In the genomic region with DNA sequence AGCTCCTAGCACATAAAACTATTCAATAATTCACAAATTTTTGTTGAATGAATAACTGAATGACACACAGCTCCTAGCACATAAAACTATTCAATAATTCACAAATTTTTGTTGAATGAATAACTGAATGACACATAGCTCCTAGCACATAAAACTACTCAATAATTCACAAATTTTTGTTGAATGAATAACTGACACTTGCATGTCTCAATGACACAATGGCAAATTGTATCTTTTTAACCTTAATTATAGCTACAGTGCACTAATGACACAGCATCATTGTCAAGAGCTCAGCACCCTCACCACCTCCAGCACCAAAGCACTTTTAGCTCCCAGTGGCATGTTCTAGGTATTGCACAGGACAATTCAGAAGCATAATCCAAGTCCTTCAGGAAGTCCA, we compare ENCODE assay signal across 16 cellular contexts.
DNase-seq lines count a peak whose midpoint lies in the region; ATAC-seq and TF ChIP-seq lines count a peak whose summit lies in the region.
"Had no signal": no experiment of that assay in that cellular context is flagged by ENCODE, and none has a peak within 500 bp of the region (broad histone marks: within the 10 kb centered on the region; RNA-seq: fewer than 3 reads in every experiment).

No MANE protein-coding gene starts in this region.

- DNase-seq in left ventricle myocardium inferior (no peak), left cardiac atrium (no peak), RWPE1 (ENCODE audit: low spot score) (peak; percentile 57), fibroblast of pulmonary artery (ENCODE audit: low read depth) (no peak), GM20000 (ENCODE audit: low spot score) (no peak), transverse colon (no peak)
- DNase-seq: activated CD4-positive, alpha-beta T cell treated with anti-CD3 and anti-CD28 coated beads, Interleukin-2, amount 50 U/mL, for 48 hours; activated gamma-delta T cell; GDM1; NCI-H146; NCI-H774; small intestine; upper lobe of right lung had no signal

- H3K27ac ChIP-seq in left ventricle myocardium inferior (replicated peaks): no peak overlapping the region
- H3K27ac ChIP-seq in RWPE1: no peak overlapping the region
- no peak overlapping the region for H3K27ac ChIP-seq in transverse colon
- H3K27ac ChIP-seq: upper lobe of right lung had no signal

- POLR2A ChIA-PET in RWPE1 (lab: Yijun Ruan, JAX; ENCODE audit: low non-redundant PET): no interaction called here

- in situ Hi-C loops in transverse colon (cut with MboI; ENCODE audit: low pct_ligation_motif_present in 1 of 4, low pct_unique_long_range_greater_than_20kb in 1 of 4, low sequenced_read_pairs in 3 of 4): no loop called here

- ATAC-seq in left cardiac atrium: no peak
- no peak for ATAC-seq in GM21717 (IDR thresholded peaks at IDR 0.05; ENCODE audit: unreplicated experiment)
- ATAC-seq in HG03565 (IDR thresholded peaks at IDR 0.05; ENCODE audit: unreplicated experiment): no peak
- ATAC-seq: natural killer cell treated with Interleukin-12 subunit alpha and Interleukin-12 subunit beta and Interleukin-15 and Interleukin-18, amount 100 ng/mL, for 72 hours; upper lobe of right lung had no signal

- TF ChIP-seq CTCF in left ventricle myocardium inferior (IDR thresholded peaks at IDR 0.05; ENCODE audit: borderline replicate concordance): peak; percentile 51
- no peak for TF ChIP-seq CTCF in RWPE1 (conservative IDR thresholded peaks at IDR 0.05; ENCODE audit: low read depth)
- peak; percentile 20 for TF ChIP-seq CTCF in fibroblast of pulmonary artery (IDR thresholded peaks at IDR 0.05; ENCODE audit: low read length, missing control alignments)
- no peak for TF ChIP-seq CTCF in GM20000 (IDR thresholded peaks at IDR 0.05; ENCODE audit: extremely low read depth, missing control alignments)
- peak in 1 of 5 experiments; percentile 6 for TF ChIP-seq CTCF in transverse colon (IDR thresholded peaks at IDR 0.05)

- CTCF ChIA-PET in RWPE1 (lab: Yijun Ruan, JAX): interaction anchor here (0.6 to 1.0 kb wide), 2 partner anchors 20 to 151 kb away, joined by 3 to 4 read pairs; no protein-coding TSS in a partner anchor

- peaks cover 90% of the 10 kb centered on the region for H3K4me1 ChIP-seq in left ventricle myocardium inferior
- no peaks in the 10 kb centered on the region for H3K4me1 ChIP-seq in transverse colon
- H3K4me1 ChIP-seq: upper lobe of right lung had no signal

- H3K9me3 ChIP-seq in left ventricle myocardium inferior (replicated peaks) (no peaks in the 10 kb centered on the region), transverse colon (no peaks in the 10 kb centered on the region)
- H3K9me3 ChIP-seq: upper lobe of right lung had no signal

- H3K36me3 ChIP-seq in left ventricle myocardium inferior (no peaks in the 10 kb centered on the region), transverse colon (no peaks in the 10 kb centered on the region)
- H3K36me3 ChIP-seq: upper lobe of right lung had no signal

- H3K4me3 ChIP-seq in left ventricle myocardium inferior (no peak overlapping the region), fibroblast of pulmonary artery (replicated peaks; ENCODE audit: low read depth, low read length) (no peak overlapping the region), transverse colon (no peak overlapping the region)
- H3K4me3 ChIP-seq: upper lobe of right lung had no signal

- H3K27me3 ChIP-seq in left ventricle myocardium inferior (ENCODE audit: low read depth): no peaks in the 10 kb centered on the region
- H3K27me3 ChIP-seq in transverse colon: no peaks in the 10 kb centered on the region
- H3K27me3 ChIP-seq: upper lobe of right lung had no signal

- no peak for TF ChIP-seq POLR2A in transverse colon (IDR thresholded peaks at IDR 0.05)

- no peak for TF ChIP-seq EP300 in transverse colon (IDR thresholded peaks at IDR 0.05; ENCODE audit: low read depth)

- intact Hi-C loops in left ventricle myocardium inferior (cut with micrococcal nuclease) (no loop called here), left cardiac atrium (cut with DNase I) (no loop called here), transverse colon (cut with DNase I; ENCODE audit: low total_unique reads) (no loop called here)

Comparison
In these comparisons a context has a peak if more than half of its experiments do, and no peak if none do; other contexts are left out.
1. CTCF ChIP-seq: peak in left ventricle myocardium inferior (single experiment) and fibroblast of pulmonary artery (single experiment); none in RWPE1 (single experiment) and GM20000 (single experiment).